ENCODE assay signal across 1 cellular context in the genomic region with DNA sequence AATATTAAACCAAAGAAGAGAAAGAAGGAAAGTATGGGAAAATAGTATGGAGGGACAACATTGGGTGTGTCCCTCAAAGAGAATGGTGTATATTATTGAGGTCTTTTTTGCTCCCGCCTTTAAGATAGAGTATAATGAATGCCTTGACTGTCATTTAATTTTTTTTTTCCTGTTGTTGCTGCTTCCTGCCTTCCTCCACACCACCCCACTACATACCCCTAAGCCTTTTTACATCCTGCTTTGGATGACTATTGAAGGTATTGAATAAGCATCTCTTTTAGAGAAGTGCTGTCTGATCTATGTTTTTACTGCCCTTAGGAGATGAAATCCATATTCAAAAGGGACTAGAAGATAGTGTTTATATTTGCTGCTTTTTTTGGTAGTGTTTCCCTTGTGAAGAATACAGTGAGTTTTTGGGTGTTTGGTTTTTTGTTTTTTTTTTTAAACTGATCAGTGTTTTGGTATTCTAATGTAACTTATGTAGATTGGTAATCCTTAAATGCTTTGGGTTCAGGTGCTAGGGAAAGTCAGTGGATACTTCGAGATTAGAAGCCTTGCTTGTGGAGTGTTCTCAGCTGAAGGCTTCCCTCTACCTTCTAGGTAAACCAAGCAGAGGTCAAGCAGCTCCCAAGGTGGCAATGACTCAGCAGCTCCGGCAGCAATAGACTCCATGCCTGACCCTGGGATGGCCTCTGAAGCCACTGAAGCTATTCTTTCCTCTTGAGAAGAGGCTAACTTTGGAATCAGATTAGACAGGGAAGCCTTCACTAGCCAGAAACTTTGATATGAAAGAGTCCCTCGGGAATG.
TF ChIP-seq lines count a peak whose summit lies in the region.

No MANE protein-coding gene starts in this region.

TF ChIP-seq in H1, 55 proteins besides CTCF, POLR2A, EP300 and RAD21:
- TF ChIP-seq RNF2 (IDR thresholded peaks at IDR 0.05; ENCODE audit: borderline replicate concordance, low read depth, low read length, missing control alignments, poor library complexity, severe bottlenecking), result no peak
- TF ChIP-seq JUN (IDR thresholded peaks at IDR 0.05; ENCODE audit: low read depth, low read length), result no peak
- no peak for TF ChIP-seq TCF12 (IDR thresholded peaks at IDR 0.05; ENCODE audit: low read depth, low read length)
- no peak for TF ChIP-seq CTBP2 (IDR thresholded peaks at IDR 0.05; ENCODE audit: borderline replicate concordance, insufficient read depth, insufficient read length, low read length)
- TF ChIP-seq TAF7 (optimal IDR thresholded peaks at IDR 0.05; ENCODE audit: borderline replicate concordance, low read depth, low read length), result peak; percentile 41
- peak in 1 of 2 experiments; percentile 66; a peak in 1 of 4 replicates for TF ChIP-seq SIN3A (conservative IDR thresholded peaks at IDR 0.05 in 1 of 2, IDR thresholded peaks at IDR 0.05 in 1 of 2; ENCODE audit: low read depth in 1 of 2, low read length in 2 of 2)
- no peak for TF ChIP-seq SIX5 (IDR thresholded peaks at IDR 0.05; ENCODE audit: low read depth, low read length)
- no peak for TF ChIP-seq KDM5A (IDR thresholded peaks at IDR 0.05; ENCODE audit: low read length)
- no peak for TF ChIP-seq RFX5 (IDR thresholded peaks at IDR 0.05; ENCODE audit: borderline replicate concordance, low read depth, low read length)
- no peak for TF ChIP-seq FOSL1 (IDR thresholded peaks at IDR 0.05; ENCODE audit: insufficient read depth, low read depth, low read length)
- TF ChIP-seq SP1 (IDR thresholded peaks at IDR 0.05; ENCODE audit: low read depth, low read length), result no peak
- TF ChIP-seq ZNF274 (IDR thresholded peaks at IDR 0.05; ENCODE audit: borderline replicate concordance, extremely low read depth, low read length), result no peak
- TF ChIP-seq GTF2F1 (IDR thresholded peaks at IDR 0.05; ENCODE audit: borderline replicate concordance, low read depth, low read length), result no peak
- TF ChIP-seq CHD2 (IDR thresholded peaks at IDR 0.05; ENCODE audit: low read length), result no peak
- TF ChIP-seq YY1 (IDR thresholded peaks at IDR 0.05; ENCODE audit: low read depth, low read length), result no peak
- peak; percentile 91 for TF ChIP-seq BACH1 (IDR thresholded peaks at IDR 0.05; ENCODE audit: low read length)
- TF ChIP-seq CHD1 (IDR thresholded peaks at IDR 0.05; ENCODE audit: low read depth, low read length), result no peak
- TF ChIP-seq, protein P1, sequence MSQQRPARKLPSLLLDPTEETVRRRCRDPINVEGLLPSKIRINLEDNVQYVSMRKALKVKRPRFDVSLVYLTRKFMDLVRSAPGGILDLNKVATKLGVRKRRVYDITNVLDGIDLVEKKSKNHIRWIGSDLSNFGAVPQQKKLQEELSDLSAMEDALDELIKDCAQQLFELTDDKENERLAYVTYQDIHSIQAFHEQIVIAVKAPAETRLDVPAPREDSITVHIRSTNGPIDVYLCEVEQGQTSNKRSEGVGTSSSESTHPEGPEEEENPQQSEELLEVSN (IDR thresholded peaks at IDR 0.05), result no peak
- TF ChIP-seq GABPA (IDR thresholded peaks at IDR 0.05; ENCODE audit: borderline replicate concordance, insufficient read depth, low read length), result no peak
- 0 out of 2 replicates have a peak, but pooled peaks have one; percentile 5 for TF ChIP-seq PHF8 (conservative IDR thresholded peaks at IDR 0.05; ENCODE audit: low read depth, low read length)
- TF ChIP-seq NANOG (IDR thresholded peaks at IDR 0.05; ENCODE audit: insufficient read depth, low read depth, low read length, poor library complexity, severe bottlenecking), result no peak
- TF ChIP-seq BRCA1 (IDR thresholded peaks at IDR 0.05; ENCODE audit: low read depth, low read length), result no peak
- TF ChIP-seq SAP30 (IDR thresholded peaks at IDR 0.05; ENCODE audit: insufficient read depth, insufficient replicate concordance, low read length), result no peak
- TF ChIP-seq TBP (IDR thresholded peaks at IDR 0.05; ENCODE audit: low read depth, low read length), result no peak
- TF ChIP-seq EGR1 (IDR thresholded peaks at IDR 0.05; ENCODE audit: borderline replicate concordance, low read depth, low read length), result no peak
- 0 out of 2 replicates have a peak, but pooled peaks have one; percentile 33 for TF ChIP-seq JUND (IDR thresholded peaks at IDR 0.05; ENCODE audit: low read length)
- no peak for TF ChIP-seq NRF1 (IDR thresholded peaks at IDR 0.05; ENCODE audit: low read depth, low read length)
- TF ChIP-seq TEAD4 (IDR thresholded peaks at IDR 0.05; ENCODE audit: low read depth, low read length), result no peak
- peak; percentile 59; the same call in 1 of the 2 replicates for TF ChIP-seq POLR2AphosphoS5 (IDR thresholded peaks at IDR 0.05; ENCODE audit: low read depth, low read length)
- no peak for TF ChIP-seq CBX5 (IDR thresholded peaks at IDR 0.05; ENCODE audit: low read depth, low read length)
- no peak for TF ChIP-seq CEBPB (IDR thresholded peaks at IDR 0.05; ENCODE audit: low read depth, low read length)
- TF ChIP-seq SRF (IDR thresholded peaks at IDR 0.05; ENCODE audit: low read depth, low read length), result no peak
- no peak for TF ChIP-seq CBX8 (IDR thresholded peaks at IDR 0.05; ENCODE audit: borderline replicate concordance, low read depth, low read length)
- TF ChIP-seq KDM1A (IDR thresholded peaks at IDR 0.05; ENCODE audit: borderline replicate concordance, low read length), result no peak
- TF ChIP-seq POU5F1 (IDR thresholded peaks at IDR 0.05; ENCODE audit: low read depth, low read length), result no peak
- TF ChIP-seq, protein P2, sequence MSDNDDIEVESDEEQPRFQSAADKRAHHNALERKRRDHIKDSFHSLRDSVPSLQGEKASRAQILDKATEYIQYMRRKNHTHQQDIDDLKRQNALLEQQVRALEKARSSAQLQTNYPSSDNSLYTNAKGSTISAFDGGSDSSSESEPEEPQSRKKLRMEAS (IDR thresholded peaks at IDR 0.05), result no peak
- no peak for TF ChIP-seq SUZ12 (IDR thresholded peaks at IDR 0.05; ENCODE audit: low read length)
- TF ChIP-seq, protein P3, sequence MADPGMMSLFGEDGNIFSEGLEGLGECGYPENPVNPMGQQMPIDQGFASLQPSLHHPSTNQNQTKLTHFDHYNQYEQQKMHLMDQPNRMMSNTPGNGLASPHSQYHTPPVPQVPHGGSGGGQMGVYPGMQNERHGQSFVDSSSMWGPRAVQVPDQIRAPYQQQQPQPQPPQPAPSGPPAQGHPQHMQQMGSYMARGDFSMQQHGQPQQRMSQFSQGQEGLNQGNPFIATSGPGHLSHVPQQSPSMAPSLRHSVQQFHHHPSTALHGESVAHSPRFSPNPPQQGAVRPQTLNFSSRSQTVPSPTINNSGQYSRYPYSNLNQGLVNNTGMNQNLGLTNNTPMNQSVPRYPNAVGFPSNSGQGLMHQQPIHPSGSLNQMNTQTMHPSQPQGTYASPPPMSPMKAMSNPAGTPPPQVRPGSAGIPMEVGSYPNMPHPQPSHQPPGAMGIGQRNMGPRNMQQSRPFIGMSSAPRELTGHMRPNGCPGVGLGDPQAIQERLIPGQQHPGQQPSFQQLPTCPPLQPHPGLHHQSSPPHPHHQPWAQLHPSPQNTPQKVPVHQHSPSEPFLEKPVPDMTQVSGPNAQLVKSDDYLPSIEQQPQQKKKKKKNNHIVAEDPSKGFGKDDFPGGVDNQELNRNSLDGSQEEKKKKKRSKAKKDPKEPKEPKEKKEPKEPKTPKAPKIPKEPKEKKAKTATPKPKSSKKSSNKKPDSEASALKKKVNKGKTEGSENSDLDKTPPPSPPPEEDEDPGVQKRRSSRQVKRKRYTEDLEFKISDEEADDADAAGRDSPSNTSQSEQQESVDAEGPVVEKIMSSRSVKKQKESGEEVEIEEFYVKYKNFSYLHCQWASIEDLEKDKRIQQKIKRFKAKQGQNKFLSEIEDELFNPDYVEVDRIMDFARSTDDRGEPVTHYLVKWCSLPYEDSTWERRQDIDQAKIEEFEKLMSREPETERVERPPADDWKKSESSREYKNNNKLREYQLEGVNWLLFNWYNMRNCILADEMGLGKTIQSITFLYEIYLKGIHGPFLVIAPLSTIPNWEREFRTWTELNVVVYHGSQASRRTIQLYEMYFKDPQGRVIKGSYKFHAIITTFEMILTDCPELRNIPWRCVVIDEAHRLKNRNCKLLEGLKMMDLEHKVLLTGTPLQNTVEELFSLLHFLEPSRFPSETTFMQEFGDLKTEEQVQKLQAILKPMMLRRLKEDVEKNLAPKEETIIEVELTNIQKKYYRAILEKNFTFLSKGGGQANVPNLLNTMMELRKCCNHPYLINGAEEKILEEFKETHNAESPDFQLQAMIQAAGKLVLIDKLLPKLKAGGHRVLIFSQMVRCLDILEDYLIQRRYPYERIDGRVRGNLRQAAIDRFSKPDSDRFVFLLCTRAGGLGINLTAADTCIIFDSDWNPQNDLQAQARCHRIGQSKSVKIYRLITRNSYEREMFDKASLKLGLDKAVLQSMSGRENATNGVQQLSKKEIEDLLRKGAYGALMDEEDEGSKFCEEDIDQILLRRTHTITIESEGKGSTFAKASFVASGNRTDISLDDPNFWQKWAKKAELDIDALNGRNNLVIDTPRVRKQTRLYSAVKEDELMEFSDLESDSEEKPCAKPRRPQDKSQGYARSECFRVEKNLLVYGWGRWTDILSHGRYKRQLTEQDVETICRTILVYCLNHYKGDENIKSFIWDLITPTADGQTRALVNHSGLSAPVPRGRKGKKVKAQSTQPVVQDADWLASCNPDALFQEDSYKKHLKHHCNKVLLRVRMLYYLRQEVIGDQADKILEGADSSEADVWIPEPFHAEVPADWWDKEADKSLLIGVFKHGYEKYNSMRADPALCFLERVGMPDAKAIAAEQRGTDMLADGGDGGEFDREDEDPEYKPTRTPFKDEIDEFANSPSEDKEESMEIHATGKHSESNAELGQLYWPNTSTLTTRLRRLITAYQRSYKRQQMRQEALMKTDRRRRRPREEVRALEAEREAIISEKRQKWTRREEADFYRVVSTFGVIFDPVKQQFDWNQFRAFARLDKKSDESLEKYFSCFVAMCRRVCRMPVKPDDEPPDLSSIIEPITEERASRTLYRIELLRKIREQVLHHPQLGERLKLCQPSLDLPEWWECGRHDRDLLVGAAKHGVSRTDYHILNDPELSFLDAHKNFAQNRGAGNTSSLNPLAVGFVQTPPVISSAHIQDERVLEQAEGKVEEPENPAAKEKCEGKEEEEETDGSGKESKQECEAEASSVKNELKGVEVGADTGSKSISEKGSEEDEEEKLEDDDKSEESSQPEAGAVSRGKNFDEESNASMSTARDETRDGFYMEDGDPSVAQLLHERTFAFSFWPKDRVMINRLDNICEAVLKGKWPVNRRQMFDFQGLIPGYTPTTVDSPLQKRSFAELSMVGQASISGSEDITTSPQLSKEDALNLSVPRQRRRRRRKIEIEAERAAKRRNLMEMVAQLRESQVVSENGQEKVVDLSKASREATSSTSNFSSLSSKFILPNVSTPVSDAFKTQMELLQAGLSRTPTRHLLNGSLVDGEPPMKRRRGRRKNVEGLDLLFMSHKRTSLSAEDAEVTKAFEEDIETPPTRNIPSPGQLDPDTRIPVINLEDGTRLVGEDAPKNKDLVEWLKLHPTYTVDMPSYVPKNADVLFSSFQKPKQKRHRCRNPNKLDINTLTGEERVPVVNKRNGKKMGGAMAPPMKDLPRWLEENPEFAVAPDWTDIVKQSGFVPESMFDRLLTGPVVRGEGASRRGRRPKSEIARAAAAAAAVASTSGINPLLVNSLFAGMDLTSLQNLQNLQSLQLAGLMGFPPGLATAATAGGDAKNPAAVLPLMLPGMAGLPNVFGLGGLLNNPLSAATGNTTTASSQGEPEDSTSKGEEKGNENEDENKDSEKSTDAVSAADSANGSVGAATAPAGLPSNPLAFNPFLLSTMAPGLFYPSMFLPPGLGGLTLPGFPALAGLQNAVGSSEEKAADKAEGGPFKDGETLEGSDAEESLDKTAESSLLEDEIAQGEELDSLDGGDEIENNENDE (IDR thresholded peaks at IDR 0.05; ENCODE audit: insufficient replicate concordance, low read length), result no peak
- TF ChIP-seq KDM4A (IDR thresholded peaks at IDR 0.05; ENCODE audit: low read depth, low read length, severe bottlenecking), result no peak
- TF ChIP-seq CREB1 (IDR thresholded peaks at IDR 0.05), result no peak
- no peak for TF ChIP-seq HDAC6 (IDR thresholded peaks at IDR 0.05; ENCODE audit: low read depth, low read length)
- TF ChIP-seq MAFK (IDR thresholded peaks at IDR 0.05; ENCODE audit: low read depth, low read length), result peak; percentile 85; the same call in 1 of the 2 replicates
- TF ChIP-seq, protein P4, sequence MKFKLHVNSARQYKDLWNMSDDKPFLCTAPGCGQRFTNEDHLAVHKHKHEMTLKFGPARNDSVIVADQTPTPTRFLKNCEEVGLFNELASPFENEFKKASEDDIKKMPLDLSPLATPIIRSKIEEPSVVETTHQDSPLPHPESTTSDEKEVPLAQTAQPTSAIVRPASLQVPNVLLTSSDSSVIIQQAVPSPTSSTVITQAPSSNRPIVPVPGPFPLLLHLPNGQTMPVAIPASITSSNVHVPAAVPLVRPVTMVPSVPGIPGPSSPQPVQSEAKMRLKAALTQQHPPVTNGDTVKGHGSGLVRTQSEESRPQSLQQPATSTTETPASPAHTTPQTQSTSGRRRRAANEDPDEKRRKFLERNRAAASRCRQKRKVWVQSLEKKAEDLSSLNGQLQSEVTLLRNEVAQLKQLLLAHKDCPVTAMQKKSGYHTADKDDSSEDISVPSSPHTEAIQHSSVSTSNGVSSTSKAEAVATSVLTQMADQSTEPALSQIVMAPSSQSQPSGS (IDR thresholded peaks at IDR 0.05; ENCODE audit: low read length), result no peak
- 0 out of 2 replicates have a peak, but pooled peaks have one; percentile 6 for TF ChIP-seq TAF1 (IDR thresholded peaks at IDR 0.05; ENCODE audit: low read depth, low read length)
- no peak for TF ChIP-seq RXRA (IDR thresholded peaks at IDR 0.05; ENCODE audit: insufficient read depth, low read depth, low read length)
- no peak for TF ChIP-seq SP4 (IDR thresholded peaks at IDR 0.05; ENCODE audit: low read length)
- TF ChIP-seq, protein P5, sequence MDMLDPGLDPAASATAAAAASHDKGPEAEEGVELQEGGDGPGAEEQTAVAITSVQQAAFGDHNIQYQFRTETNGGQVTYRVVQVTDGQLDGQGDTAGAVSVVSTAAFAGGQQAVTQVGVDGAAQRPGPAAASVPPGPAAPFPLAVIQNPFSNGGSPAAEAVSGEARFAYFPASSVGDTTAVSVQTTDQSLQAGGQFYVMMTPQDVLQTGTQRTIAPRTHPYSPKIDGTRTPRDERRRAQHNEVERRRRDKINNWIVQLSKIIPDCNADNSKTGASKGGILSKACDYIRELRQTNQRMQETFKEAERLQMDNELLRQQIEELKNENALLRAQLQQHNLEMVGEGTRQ (IDR thresholded peaks at IDR 0.05; ENCODE audit: low read length), result no peak
- TF ChIP-seq, protein P6, sequence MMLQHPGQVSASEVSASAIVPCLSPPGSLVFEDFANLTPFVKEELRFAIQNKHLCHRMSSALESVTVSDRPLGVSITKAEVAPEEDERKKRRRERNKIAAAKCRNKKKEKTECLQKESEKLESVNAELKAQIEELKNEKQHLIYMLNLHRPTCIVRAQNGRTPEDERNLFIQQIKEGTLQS (IDR thresholded peaks at IDR 0.05; ENCODE audit: insufficient read depth, low read depth, low read length), result no peak
- no peak for TF ChIP-seq EZH2 (IDR thresholded peaks at IDR 0.05; ENCODE audit: low read depth, low read length, severe bottlenecking)
- no peak for TF ChIP-seq HDAC2 (IDR thresholded peaks at IDR 0.05; ENCODE audit: borderline replicate concordance in 1 of 2, low read depth in 2 of 2, low read length in 2 of 2)
- TF ChIP-seq SP2 (IDR thresholded peaks at IDR 0.05; ENCODE audit: low read length), result no peak
TF ChIP-seq in H1: peak in this region for 8.
